In the genomic region with DNA sequence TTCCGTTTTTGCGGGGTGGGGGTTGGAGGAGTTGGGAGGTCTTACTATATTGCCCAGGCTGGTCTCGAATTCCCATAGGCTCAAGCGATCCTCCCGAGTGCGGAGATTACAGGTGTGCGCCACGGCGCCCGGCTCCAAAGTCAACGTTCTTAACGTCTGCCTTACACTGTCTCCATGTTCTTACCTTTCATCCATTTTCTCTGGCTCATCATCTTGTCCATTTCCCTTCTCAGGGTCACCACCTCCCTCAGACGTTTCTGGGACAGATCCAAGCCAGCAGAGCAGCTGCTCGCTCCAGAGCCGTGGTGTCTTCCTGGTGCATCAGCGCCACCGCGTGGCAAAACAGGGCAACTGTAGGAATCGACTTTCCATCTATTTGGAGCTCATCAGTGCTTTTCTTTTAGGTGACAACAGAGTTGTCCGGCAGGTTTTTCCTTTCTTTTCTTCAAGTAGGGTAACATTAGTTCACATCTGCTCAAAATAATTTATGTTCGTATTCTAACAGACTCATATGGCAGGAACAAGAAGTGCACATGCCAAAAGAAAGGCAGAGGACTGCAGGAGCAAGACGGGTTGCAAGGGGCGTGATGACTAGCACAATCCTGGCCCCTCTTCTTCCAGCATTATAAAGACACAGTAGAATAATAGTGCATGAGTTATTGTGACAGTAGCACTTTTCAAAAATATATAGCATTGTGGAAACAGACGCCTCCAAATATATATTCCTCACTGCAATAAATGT, we compare ENCODE assay signal across 8 cellular contexts.
DNase-seq lines count a peak whose midpoint lies in the region; ATAC-seq and TF ChIP-seq lines count a peak whose summit lies in the region.

No MANE protein-coding gene starts in this region.

- H3K36me3 Mint-ChIP-seq in activated CD4-positive, alpha-beta memory T cell treated with anti-CD3 and anti-CD28 coated beads for 36 hours, result no peaks in the 10 kb centered on the region

- H4K20me1 ChIP-seq in BLaER1, result no peaks in the 10 kb centered on the region

- no peak overlapping the region for H3K27ac Mint-ChIP-seq in activated CD4-positive, alpha-beta memory T cell treated with anti-CD3 and anti-CD28 coated beads for 36 hours

- peak overlapping the region; percentile 70 for H3K4me3 ChIP-seq in BLaER1
- H3K4me3 ChIP-seq in lower leg skin (ENCODE audit: low read depth, poor library complexity, severe bottlenecking), result no peak overlapping the region

- H3K4me1 ChIP-seq in BLaER1, result peaks cover 10% of the 10 kb centered on the region

- TF ChIP-seq CTCF in lower leg skin (IDR thresholded peaks at IDR 0.05), result peak in 1 of 3 donors; percentile 49

- CTCF ChIA-PET in activated CD4-positive, alpha-beta memory T cell treated with anti-CD3 and anti-CD28 coated beads for 36 hours (lab: Charles Lee), result interaction anchor here (0.6 to 10.4 kb wide), 63 partner anchors 9 to 969 kb away, joined by 3 to 233 read pairs (median 4); a partner anchor contains a TSS

- peaks cover 6% of the 10 kb centered on the region for H3K27me3 Mint-ChIP-seq in activated CD4-positive, alpha-beta memory T cell treated with anti-CD3 and anti-CD28 coated beads for 36 hours

- no peaks in the 10 kb centered on the region for H3K9me3 ChIP-seq in BLaER1

- H3K9me3 Mint-ChIP-seq in activated CD4-positive, alpha-beta memory T cell treated with anti-CD3 and anti-CD28 coated beads for 36 hours, result no peaks in the 10 kb centered on the region

- DNase-seq in GM19238 (ENCODE audit: insufficient read length, low spot score), result peak; percentile 71
- DNase-seq in NCI-H526 (lab: John Stamatoyannopoulos, UW), result peak; percentile 65 to 89
- peak; percentile 84 for DNase-seq in activated CD4-positive, alpha-beta memory T cell treated with anti-CD3 and anti-CD28 coated beads for 36 hours
- peak; percentile 91 for DNase-seq in ecto neural progenitor cell (ENCODE audit: low spot score)
- peak; percentile 68 to 94 for DNase-seq in lower leg skin (ENCODE audit: low spot score in 2 of 2)
- peak; percentile 78 for DNase-seq in stimulated activated CD4-positive, alpha-beta T cell treated with anti-CD3 and anti-CD28 coated beads, Interleukin-4, amount 100 ng/mL, for 24 hours

- POLR2A ChIA-PET in activated CD4-positive, alpha-beta memory T cell treated with anti-CD3 and anti-CD28 coated beads for 36 hours (lab: Charles Lee), result interaction anchor here (0.7 kb wide), 1 partner anchor 220 kb away, joined by 3 read pairs; no protein-coding TSS in a partner anchor

- peak overlapping the region; percentile 99 for H3K4me2 ChIP-seq in BLaER1

- ATAC-seq in HG03378 (IDR thresholded peaks at IDR 0.05; ENCODE audit: unreplicated experiment), result peak; percentile 83

- WGBS in lower leg skin, 2 donors, result 7 to 9% methylated on average over 24 of the region's 24 CpGs

- peak overlapping the region; percentile 79 for H3K4me3 Mint-ChIP-seq in activated CD4-positive, alpha-beta memory T cell treated with anti-CD3 and anti-CD28 coated beads for 36 hours

- H3K27ac ChIP-seq in BLaER1, result no peak overlapping the region

- peaks cover 5% of the 10 kb centered on the region for H3K4me1 Mint-ChIP-seq in activated CD4-positive, alpha-beta memory T cell treated with anti-CD3 and anti-CD28 coated beads for 36 hours (ENCODE audit: low read depth)

- H3K27me3 ChIP-seq in BLaER1, result no peaks in the 10 kb centered on the region

- H3K9ac ChIP-seq in BLaER1, result peak overlapping the region; percentile 66

- no peaks in the 10 kb centered on the region for H3K36me3 ChIP-seq in BLaER1

- no peak for TF ChIP-seq POLR2A in lower leg skin (IDR thresholded peaks at IDR 0.05)

- intact Hi-C loops in activated CD4-positive, alpha-beta memory T cell treated with anti-CD3 and anti-CD28 coated beads for 36 hours (cut with micrococcal nuclease), result loop anchor here (1.0 to 10.0 kb wide), 7 partner anchors 24 to 970 kb away; no protein-coding TSS in a partner anchor
- intact Hi-C loops in lower leg skin (cut with DNase I; ENCODE audit: low total_unique reads), result no loop called here
